In the genomic region with DNA sequence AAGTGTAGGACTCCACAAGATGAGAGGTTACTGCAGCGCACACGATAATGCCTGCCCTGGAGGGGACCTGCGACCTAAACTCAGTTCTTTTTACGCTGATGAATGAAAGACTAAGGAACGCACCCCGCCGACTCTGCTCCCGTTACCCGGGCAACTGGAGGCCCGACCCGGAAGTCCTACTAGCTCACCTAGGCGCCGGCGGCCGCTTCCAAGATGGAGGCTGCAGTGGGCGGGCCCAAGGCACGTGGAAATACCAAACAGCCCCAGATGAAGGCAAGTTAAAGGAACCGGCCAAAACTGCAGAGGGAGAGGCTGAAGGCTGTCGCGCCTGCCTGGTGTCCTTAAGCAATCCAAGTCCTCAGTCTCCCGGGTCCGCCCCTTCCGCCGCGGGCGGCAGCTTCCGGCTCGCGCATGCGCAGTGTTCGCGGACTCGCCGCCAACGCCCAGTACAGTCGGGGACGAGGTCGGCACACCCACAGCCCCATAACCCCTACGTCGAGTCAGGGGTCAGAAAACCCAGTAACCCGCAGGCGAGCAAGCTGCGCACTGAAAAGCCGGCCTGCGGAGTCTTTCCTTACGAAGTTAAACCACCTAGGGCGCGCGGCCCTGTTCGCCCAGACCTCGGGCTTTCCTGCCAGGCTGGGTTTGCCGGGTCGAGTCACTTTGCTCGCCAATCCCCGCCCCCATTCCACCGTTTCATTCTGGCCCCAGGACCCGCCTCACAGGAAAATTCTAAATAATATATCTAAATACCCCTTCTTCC, we compare ENCODE assay signal across 8 cellular contexts. TPM values are rescaled to one million over a fixed set of nuclear protein-coding genes. Genes with fewer than 3 reads are reported as not detected.
DNase-seq lines count a peak whose midpoint lies in the region; ATAC-seq and TF ChIP-seq lines count a peak whose summit lies in the region.

A gene with protein sequence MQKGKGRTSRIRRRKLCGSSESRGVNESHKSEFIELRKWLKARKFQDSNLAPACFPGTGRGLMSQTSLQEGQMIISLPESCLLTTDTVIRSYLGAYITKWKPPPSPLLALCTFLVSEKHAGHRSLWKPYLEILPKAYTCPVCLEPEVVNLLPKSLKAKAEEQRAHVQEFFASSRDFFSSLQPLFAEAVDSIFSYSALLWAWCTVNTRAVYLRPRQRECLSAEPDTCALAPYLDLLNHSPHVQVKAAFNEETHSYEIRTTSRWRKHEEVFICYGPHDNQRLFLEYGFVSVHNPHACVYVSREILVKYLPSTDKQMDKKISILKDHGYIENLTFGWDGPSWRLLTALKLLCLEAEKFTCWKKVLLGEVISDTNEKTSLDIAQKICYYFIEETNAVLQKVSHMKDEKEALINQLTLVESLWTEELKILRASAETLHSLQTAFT (minus strand): TSS at position 368 of the 763 bp plus-strand sequence. CDS start 1,638 bp downstream, outside the sequence.

- peak within 1 kb of the TSS; percentile 69 to 81 for H3K4me3 ChIP-seq in gastroesophageal sphincter

- peak within 1 kb of the TSS; percentile 67 to 98 (median 88) for H3K27ac ChIP-seq in gastroesophageal sphincter

- no peaks in the 10 kb centered on the region for H3K27me3 ChIP-seq in gastroesophageal sphincter

- CTCF ChIA-PET in HEK293T (lab: Yijun Ruan, JAX), result no interaction called here

- POLR2A ChIA-PET in HEK293T (lab: Yijun Ruan, JAX), result interaction anchor here (0.6 to 3.9 kb wide), 22 partner anchors 10 to 469 kb away, joined by 3 to 39 read pairs (median 5); a partner anchor contains a TSS

- H3K4me1 ChIP-seq in gastroesophageal sphincter, result peaks cover 0 to 28% (median 16%) of the 10 kb centered on the region in 3 donors

- H3K9me3 ChIP-seq in gastroesophageal sphincter, result no peaks in the 10 kb centered on the region

- TF ChIP-seq POLR2A in gastroesophageal sphincter (IDR thresholded peaks at IDR 0.05), result peak; percentile 71 to 85

- DNase-seq in GF-D8 (lab: John Stamatoyannopoulos, UW) (peak; percentile 95), HEK293T (ENCODE audit: extremely low spot score) (peak; percentile 98), MV-4-11 (lab: John Stamatoyannopoulos, UW) (peak; percentile 98), SK-MEL-5 (ENCODE audit: low read depth, low spot score) (peak; percentile 88), non-pigmented ciliary epithelial cell (ENCODE audit: low read depth) (peak; percentile 72), superior temporal gyrus (ENCODE audit: extremely low spot score) (peak; percentile 95)
- peak; percentile 95 for DNase-seq in activated naive CD4-positive, alpha-beta T cell treated with Interleukin-2 at 50 U/mL for 16 hours

- in situ Hi-C loops in SK-MEL-5 (cut with HindIII; ENCODE audit: low pct_unique_long_range_greater_than_20kb, low sequenced_read_pairs), result no loop called here

- no peak for TF ChIP-seq CTCF in gastroesophageal sphincter (IDR thresholded peaks at IDR 0.05)

- H3K36me3 ChIP-seq in gastroesophageal sphincter, result peaks cover 0 to 29% of the 10 kb centered on the region in 2 donors

- ATAC-seq in gastroesophageal sphincter, result peak; percentile 96

- no peak for TF ChIP-seq EP300 in gastroesophageal sphincter (IDR thresholded peaks at IDR 0.05)

- WGBS in gastroesophageal sphincter (ENCODE audit: low coverage in 1 of 2), 2 donors, result 0% methylated on average over 3 to 8 of the region's 57 CpGs

TF ChIP-seq in HEK293T, 16 proteins besides CTCF, POLR2A, EP300 and RAD21:
- TF ChIP-seq FOXM1 (IDR thresholded peaks at IDR 0.05; ENCODE audit: borderline replicate concordance) (no peak), BHLHE40 (IDR thresholded peaks at IDR 0.05; ENCODE audit: borderline replicate concordance) (no peak), LEF1 (IDR thresholded peaks at IDR 0.05; ENCODE audit: borderline replicate concordance) (no peak), SP1 (IDR thresholded peaks at IDR 0.05) (no peak), L3MBTL2 (conservative IDR thresholded peaks at IDR 0.05) (peak; percentile 75), ELF4 (IDR thresholded peaks at IDR 0.05) (peak; percentile 92)
- TF ChIP-seq, protein P1, sequence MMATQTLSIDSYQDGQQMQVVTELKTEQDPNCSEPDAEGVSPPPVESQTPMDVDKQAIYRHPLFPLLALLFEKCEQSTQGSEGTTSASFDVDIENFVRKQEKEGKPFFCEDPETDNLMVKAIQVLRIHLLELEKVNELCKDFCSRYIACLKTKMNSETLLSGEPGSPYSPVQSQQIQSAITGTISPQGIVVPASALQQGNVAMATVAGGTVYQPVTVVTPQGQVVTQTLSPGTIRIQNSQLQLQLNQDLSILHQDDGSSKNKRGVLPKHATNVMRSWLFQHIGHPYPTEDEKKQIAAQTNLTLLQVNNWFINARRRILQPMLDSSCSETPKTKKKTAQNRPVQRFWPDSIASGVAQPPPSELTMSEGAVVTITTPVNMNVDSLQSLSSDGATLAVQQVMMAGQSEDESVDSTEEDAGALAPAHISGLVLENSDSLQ (IDR thresholded peaks at IDR 0.05), result no peak

RNA-seq across cellular contexts. Expression of the gene that starts here (rescaled TPM):
- 11.5 and 15.6 TPM in 2 replicates for total RNA-seq in SK-MEL-5 (2014; rRNA removed; shearing (Covaris generic))
- polyA plus RNA-seq in SK-MEL-5 (2015; cell fraction: cytosol; rRNA removed), result 11.0 and 11.1 TPM in 2 replicates
- 67.9 and 71.1 TPM in 2 replicates for polyA plus RNA-seq in SK-MEL-5 (2015; cell fraction: nucleus; rRNA removed)
- total RNA-seq in gastroesophageal sphincter, result 10 to 100 TPM; 11.2 to 34.2 (median 15.2) TPM

Comparison
In these comparisons a context has a peak if more than half of its experiments do, and no peak if none do; other contexts are left out.
1. Peak in every context shown above with its lines: DNase-seq, ATAC-seq, H3K4me3 ChIP-seq and H3K27ac ChIP-seq.